Comparison of ENCODE assay signal across 1 cellular context in genomic region chr12:57040750-57041149, GRCh38.
TF ChIP-seq lines count a peak whose summit lies in the region.

No MANE protein-coding gene starts in this region.

TF ChIP-seq in GM12878, 131 proteins besides CTCF, POLR2A, EP300 and RAD21:
- TF ChIP-seq MEF2A (IDR thresholded peaks at IDR 0.05; ENCODE audit: insufficient read depth, low read depth, low read length) (no peak), SRF (IDR thresholded peaks at IDR 0.05; ENCODE audit: low read depth in 2 of 2, low read length in 2 of 2) (no peak), MAX (IDR thresholded peaks at IDR 0.05; ENCODE audit: low read depth, low read length) (no peak), TCF7 (IDR thresholded peaks at IDR 0.05; ENCODE audit: borderline replicate concordance) (no peak), NBN (IDR thresholded peaks at IDR 0.05) (no peak), NKRF (conservative IDR thresholded peaks at IDR 0.05) (no peak), CHD1 (IDR thresholded peaks at IDR 0.05; ENCODE audit: low read depth, low read length) (no peak), NFYA (IDR thresholded peaks at IDR 0.05; ENCODE audit: borderline replicate concordance, low read depth, low read length) (no peak), NR2C1 (IDR thresholded peaks at IDR 0.05) (no peak), MTA3 (IDR thresholded peaks at IDR 0.05; ENCODE audit: borderline replicate concordance, low read length) (no peak), KLF5 (IDR thresholded peaks at IDR 0.05; ENCODE audit: partially characterized antibody) (no peak), E4F1 (IDR thresholded peaks at IDR 0.05; ENCODE audit: borderline replicate concordance, partially characterized antibody) (no peak), GABPA (IDR thresholded peaks at IDR 0.05; ENCODE audit: low read depth) (no peak), CREB1 (IDR thresholded peaks at IDR 0.05; ENCODE audit: low read depth) (no peak), EGR1 (IDR thresholded peaks at IDR 0.05; ENCODE audit: borderline replicate concordance in 1 of 2, low read depth in 2 of 2, low read length in 2 of 2) (no peak)
- TF ChIP-seq, protein P1, sequence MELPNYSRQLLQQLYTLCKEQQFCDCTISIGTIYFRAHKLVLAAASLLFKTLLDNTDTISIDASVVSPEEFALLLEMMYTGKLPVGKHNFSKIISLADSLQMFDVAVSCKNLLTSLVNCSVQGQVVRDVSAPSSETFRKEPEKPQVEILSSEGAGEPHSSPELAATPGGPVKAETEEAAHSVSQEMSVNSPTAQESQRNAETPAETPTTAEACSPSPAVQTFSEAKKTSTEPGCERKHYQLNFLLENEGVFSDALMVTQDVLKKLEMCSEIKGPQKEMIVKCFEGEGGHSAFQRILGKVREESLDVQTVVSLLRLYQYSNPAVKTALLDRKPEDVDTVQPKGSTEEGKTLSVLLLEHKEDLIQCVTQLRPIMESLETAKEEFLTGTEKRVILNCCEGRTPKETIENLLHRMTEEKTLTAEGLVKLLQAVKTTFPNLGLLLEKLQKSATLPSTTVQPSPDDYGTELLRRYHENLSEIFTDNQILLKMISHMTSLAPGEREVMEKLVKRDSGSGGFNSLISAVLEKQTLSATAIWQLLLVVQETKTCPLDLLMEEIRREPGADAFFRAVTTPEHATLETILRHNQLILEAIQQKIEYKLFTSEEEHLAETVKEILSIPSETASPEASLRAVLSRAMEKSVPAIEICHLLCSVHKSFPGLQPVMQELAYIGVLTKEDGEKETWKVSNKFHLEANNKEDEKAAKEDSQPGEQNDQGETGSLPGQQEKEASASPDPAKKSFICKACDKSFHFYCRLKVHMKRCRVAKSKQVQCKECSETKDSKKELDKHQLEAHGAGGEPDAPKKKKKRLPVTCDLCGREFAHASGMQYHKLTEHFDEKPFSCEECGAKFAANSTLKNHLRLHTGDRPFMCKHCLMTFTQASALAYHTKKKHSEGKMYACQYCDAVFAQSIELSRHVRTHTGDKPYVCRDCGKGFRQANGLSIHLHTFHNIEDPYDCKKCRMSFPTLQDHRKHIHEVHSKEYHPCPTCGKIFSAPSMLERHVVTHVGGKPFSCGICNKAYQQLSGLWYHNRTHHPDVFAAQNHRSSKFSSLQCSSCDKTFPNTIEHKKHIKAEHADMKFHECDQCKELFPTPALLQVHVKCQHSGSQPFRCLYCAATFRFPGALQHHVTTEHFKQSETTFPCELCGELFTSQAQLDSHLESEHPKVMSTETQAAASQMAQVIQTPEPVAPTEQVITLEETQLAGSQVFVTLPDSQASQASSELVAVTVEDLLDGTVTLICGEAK (IDR thresholded peaks at IDR 0.05; ENCODE audit: borderline replicate concordance) = no peak
- TF ChIP-seq, protein P2, sequence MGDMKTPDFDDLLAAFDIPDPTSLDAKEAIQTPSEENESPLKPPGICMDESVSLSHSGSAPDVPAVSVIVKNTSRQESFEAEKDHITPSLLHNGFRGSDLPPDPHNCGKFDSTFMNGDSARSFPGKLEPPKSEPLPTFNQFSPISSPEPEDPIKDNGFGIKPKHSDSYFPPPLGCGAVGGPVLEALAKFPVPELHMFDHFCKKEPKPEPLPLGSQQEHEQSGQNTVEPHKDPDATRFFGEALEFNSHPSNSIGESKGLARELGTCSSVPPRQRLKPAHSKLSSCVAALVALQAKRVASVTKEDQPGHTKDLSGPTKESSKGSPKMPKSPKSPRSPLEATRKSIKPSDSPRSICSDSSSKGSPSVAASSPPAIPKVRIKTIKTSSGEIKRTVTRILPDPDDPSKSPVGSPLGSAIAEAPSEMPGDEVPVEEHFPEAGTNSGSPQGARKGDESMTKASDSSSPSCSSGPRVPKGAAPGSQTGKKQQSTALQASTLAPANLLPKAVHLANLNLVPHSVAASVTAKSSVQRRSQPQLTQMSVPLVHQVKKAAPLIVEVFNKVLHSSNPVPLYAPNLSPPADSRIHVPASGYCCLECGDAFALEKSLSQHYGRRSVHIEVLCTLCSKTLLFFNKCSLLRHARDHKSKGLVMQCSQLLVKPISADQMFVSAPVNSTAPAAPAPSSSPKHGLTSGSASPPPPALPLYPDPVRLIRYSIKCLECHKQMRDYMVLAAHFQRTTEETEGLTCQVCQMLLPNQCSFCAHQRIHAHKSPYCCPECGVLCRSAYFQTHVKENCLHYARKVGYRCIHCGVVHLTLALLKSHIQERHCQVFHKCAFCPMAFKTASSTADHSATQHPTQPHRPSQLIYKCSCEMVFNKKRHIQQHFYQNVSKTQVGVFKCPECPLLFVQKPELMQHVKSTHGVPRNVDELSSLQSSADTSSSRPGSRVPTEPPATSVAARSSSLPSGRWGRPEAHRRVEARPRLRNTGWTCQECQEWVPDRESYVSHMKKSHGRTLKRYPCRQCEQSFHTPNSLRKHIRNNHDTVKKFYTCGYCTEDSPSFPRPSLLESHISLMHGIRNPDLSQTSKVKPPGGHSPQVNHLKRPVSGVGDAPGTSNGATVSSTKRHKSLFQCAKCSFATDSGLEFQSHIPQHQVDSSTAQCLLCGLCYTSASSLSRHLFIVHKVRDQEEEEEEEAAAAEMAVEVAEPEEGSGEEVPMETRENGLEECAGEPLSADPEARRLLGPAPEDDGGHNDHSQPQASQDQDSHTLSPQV (IDR thresholded peaks at IDR 0.05) = no peak
- TF ChIP-seq, protein P3, sequence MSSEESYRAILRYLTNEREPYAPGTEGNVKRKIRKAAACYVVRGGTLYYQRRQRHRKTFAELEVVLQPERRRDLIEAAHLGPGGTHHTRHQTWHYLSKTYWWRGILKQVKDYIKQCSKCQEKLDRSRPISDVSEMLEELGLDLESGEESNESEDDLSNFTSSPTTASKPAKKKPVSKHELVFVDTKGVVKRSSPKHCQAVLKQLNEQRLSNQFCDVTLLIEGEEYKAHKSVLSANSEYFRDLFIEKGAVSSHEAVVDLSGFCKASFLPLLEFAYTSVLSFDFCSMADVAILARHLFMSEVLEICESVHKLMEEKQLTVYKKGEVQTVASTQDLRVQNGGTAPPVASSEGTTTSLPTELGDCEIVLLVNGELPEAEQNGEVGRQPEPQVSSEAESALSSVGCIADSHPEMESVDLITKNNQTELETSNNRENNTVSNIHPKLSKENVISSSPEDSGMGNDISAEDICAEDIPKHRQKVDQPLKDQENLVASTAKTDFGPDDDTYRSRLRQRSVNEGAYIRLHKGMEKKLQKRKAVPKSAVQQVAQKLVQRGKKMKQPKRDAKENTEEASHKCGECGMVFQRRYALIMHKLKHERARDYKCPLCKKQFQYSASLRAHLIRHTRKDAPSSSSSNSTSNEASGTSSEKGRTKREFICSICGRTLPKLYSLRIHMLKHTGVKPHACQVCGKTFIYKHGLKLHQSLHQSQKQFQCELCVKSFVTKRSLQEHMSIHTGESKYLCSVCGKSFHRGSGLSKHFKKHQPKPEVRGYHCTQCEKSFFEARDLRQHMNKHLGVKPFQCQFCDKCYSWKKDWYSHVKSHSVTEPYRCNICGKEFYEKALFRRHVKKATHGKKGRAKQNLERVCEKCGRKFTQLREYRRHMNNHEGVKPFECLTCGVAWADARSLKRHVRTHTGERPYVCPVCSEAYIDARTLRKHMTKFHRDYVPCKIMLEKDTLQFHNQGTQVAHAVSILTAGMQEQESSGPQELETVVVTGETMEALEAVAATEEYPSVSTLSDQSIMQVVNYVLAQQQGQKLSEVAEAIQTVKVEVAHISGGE (CRISPR knock-in tag; IDR thresholded peaks at IDR 0.05) = no peak
